ENCODE assay signal across 2 cellular contexts in the genomic region with DNA sequence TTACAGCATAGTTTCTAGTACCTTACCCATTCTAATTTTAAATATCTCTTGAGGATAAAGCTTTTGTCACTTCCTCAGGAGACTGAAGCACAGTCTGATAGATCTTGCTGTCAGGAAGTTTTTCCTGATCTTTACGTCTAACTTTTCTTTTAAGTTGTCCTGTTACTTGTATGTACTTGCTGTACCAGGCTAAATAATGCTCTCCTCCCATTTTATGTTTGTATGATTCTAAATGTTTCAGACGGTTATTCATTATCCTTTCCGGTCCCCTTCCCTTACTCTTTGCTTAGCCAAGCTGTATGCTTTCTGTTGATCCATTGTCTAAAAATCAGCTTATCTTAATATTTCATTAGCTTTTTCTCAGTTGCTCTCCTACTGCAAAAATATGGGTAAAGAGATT.
TF ChIP-seq lines count a peak whose summit lies in the region.

No MANE protein-coding gene starts in this region.

TF ChIP-seq in WTC11, 78 proteins besides CTCF, POLR2A, EP300 and RAD21:
- TF ChIP-seq TCF7 (CRISPR knock-in tag; IDR thresholded peaks at IDR 0.05; ENCODE audit: low read depth) (no peak), ESRRA (CRISPR knock-in tag; IDR thresholded peaks at IDR 0.05; ENCODE audit: borderline replicate concordance) (no peak), PRRX2 (CRISPR knock-in tag; IDR thresholded peaks at IDR 0.05) (no peak), FOXK1 (CRISPR knock-in tag; IDR thresholded peaks at IDR 0.05) (no peak)
- TF ChIP-seq, protein P1, sequence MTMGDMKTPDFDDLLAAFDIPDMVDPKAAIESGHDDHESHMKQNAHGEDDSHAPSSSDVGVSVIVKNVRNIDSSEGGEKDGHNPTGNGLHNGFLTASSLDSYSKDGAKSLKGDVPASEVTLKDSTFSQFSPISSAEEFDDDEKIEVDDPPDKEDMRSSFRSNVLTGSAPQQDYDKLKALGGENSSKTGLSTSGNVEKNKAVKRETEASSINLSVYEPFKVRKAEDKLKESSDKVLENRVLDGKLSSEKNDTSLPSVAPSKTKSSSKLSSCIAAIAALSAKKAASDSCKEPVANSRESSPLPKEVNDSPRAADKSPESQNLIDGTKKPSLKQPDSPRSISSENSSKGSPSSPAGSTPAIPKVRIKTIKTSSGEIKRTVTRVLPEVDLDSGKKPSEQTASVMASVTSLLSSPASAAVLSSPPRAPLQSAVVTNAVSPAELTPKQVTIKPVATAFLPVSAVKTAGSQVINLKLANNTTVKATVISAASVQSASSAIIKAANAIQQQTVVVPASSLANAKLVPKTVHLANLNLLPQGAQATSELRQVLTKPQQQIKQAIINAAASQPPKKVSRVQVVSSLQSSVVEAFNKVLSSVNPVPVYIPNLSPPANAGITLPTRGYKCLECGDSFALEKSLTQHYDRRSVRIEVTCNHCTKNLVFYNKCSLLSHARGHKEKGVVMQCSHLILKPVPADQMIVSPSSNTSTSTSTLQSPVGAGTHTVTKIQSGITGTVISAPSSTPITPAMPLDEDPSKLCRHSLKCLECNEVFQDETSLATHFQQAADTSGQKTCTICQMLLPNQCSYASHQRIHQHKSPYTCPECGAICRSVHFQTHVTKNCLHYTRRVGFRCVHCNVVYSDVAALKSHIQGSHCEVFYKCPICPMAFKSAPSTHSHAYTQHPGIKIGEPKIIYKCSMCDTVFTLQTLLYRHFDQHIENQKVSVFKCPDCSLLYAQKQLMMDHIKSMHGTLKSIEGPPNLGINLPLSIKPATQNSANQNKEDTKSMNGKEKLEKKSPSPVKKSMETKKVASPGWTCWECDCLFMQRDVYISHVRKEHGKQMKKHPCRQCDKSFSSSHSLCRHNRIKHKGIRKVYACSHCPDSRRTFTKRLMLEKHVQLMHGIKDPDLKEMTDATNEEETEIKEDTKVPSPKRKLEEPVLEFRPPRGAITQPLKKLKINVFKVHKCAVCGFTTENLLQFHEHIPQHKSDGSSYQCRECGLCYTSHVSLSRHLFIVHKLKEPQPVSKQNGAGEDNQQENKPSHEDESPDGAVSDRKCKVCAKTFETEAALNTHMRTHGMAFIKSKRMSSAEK (CRISPR knock-in tag; IDR thresholded peaks at IDR 0.05; ENCODE audit: borderline replicate concordance): no peak
- TF ChIP-seq, protein P2, sequence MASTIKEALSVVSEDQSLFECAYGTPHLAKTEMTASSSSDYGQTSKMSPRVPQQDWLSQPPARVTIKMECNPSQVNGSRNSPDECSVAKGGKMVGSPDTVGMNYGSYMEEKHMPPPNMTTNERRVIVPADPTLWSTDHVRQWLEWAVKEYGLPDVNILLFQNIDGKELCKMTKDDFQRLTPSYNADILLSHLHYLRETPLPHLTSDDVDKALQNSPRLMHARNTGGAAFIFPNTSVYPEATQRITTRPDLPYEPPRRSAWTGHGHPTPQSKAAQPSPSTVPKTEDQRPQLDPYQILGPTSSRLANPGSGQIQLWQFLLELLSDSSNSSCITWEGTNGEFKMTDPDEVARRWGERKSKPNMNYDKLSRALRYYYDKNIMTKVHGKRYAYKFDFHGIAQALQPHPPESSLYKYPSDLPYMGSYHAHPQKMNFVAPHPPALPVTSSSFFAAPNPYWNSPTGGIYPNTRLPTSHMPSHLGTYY (CRISPR knock-in tag; IDR thresholded peaks at IDR 0.05): no peak
- TF ChIP-seq, protein P3, sequence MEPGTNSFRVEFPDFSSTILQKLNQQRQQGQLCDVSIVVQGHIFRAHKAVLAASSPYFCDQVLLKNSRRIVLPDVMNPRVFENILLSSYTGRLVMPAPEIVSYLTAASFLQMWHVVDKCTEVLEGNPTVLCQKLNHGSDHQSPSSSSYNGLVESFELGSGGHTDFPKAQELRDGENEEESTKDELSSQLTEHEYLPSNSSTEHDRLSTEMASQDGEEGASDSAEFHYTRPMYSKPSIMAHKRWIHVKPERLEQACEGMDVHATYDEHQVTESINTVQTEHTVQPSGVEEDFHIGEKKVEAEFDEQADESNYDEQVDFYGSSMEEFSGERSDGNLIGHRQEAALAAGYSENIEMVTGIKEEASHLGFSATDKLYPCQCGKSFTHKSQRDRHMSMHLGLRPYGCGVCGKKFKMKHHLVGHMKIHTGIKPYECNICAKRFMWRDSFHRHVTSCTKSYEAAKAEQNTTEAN (CRISPR knock-in tag; IDR thresholded peaks at IDR 0.05): no peak
- TF ChIP-seq, protein P4, sequence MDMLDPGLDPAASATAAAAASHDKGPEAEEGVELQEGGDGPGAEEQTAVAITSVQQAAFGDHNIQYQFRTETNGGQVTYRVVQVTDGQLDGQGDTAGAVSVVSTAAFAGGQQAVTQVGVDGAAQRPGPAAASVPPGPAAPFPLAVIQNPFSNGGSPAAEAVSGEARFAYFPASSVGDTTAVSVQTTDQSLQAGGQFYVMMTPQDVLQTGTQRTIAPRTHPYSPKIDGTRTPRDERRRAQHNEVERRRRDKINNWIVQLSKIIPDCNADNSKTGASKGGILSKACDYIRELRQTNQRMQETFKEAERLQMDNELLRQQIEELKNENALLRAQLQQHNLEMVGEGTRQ (CRISPR knock-in tag; IDR thresholded peaks at IDR 0.05): no peak
TF ChIP-seq in WTC11: peak in this region for 0.

TF ChIP-seq in endothelial cell of umbilical vein, 7 proteins besides CTCF, POLR2A, EP300 and RAD21:
- TF ChIP-seq, protein P5, sequence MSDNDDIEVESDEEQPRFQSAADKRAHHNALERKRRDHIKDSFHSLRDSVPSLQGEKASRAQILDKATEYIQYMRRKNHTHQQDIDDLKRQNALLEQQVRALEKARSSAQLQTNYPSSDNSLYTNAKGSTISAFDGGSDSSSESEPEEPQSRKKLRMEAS (IDR thresholded peaks at IDR 0.05; ENCODE audit: insufficient read depth, insufficient read length): no peak
- TF ChIP-seq POLR2AphosphoS5 (IDR thresholded peaks at IDR 0.05; ENCODE audit: insufficient read depth, low read depth, low read length): no peak
- TF ChIP-seq MYC (IDR thresholded peaks at IDR 0.05; ENCODE audit: low read depth, low read length): no peak
- TF ChIP-seq GATA2 (IDR thresholded peaks at IDR 0.05; ENCODE audit: insufficient read depth, insufficient read length, low read depth, low read length): no peak
- no peak for TF ChIP-seq EZH2 (IDR thresholded peaks at IDR 0.05; ENCODE audit: borderline replicate concordance, low read depth, low read length, severe bottlenecking)
- TF ChIP-seq FOS (IDR thresholded peaks at IDR 0.05; ENCODE audit: borderline replicate concordance, insufficient read depth, low read length): no peak
TF ChIP-seq in endothelial cell of umbilical vein: peak in this region for 0.
